ENCODE assay signal across 22 cellular contexts in the genomic region with DNA sequence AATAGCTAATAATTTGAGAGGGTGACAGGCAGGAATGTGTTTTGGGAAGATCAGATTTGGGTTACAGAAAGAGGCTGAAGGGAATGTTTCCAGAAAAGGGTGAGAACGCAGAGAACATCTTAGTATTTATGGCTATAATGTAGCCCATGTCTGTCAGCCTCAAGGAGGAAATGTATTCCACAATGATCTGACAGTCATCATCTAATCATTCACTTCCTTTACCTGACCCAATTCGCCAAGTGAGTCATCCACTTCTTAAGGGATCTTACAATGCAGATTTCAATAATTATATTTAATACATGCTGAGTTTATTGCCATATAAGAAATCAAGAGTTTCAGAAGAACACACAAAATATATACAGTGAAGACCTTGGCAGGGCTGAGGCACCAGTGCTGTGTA. TPM values are rescaled to one million over a fixed set of nuclear protein-coding genes. Genes with fewer than 3 reads are reported as not detected.
DNase-seq lines count a peak whose midpoint lies in the region; ATAC-seq and TF ChIP-seq lines count a peak whose summit lies in the region.
"Had no signal": no experiment of that assay in that cellular context is flagged by ENCODE, and none has a peak within 500 bp of the region (broad histone marks: within the 10 kb centered on the region; RNA-seq: fewer than 3 reads in every experiment).

No MANE protein-coding gene starts in this region.

- H3K36me3 Mint-ChIP-seq in T-cell: peaks cover 8% of the 10 kb centered on the region

- no peak for TF ChIP-seq CTCF in right lobe of liver (IDR thresholded peaks at IDR 0.05)

- peaks cover 0 to 19% (median 13%) of the 10 kb centered on the region in 3 donors for H3K4me1 Mint-ChIP-seq in T-cell

- peak overlapping the region; percentile 17 to 64 for H3K27ac Mint-ChIP-seq in T-cell
- H3K27ac Mint-ChIP-seq: activated naive CD8-positive, alpha-beta T cell treated with anti-CD3 and anti-CD28 coated beads, Interleukin-2, amount 10 ng/mL, durations not matched to agents 7 days and 5 days; activated T-cell treated with anti-CD3 and anti-CD28 coated beads, Interleukin-2, amount 50 U/mL, for 72 hours; T-helper 1 cell treated with Interleukin-12 subunit alpha and Interleukin-12 subunit beta and Interleukin-4 antibody, amounts not matched to agents 30 μg/mL and 1 μg/mL, for 36 hours; WTC11 had no signal

- no peak overlapping the region for H3K4me3 ChIP-seq in right lobe of liver
- H3K4me3 ChIP-seq: dorsolateral prefrontal cortex, esophagus squamous epithelium, mucosa of descending colon had no signal

- H3K9me3 ChIP-seq in right lobe of liver: no peaks in the 10 kb centered on the region
- H3K9me3 ChIP-seq: esophagus squamous epithelium, mucosa of descending colon had no signal

- POLR2A ChIA-PET in T-cell (lab: Charles Lee): interaction anchor here (0.6 to 0.7 kb wide), 3 partner anchors 11 to 555 kb away, joined by 3 to 14 read pairs (median 7); no protein-coding TSS in a partner anchor

- no peak for TF ChIP-seq POLR2A in right lobe of liver (IDR thresholded peaks at IDR 0.05)

- no peak overlapping the region for H3K27ac ChIP-seq in right lobe of liver
- H3K27ac ChIP-seq: esophagus squamous epithelium had no signal

- H3K27me3 ChIP-seq in right lobe of liver: no peaks in the 10 kb centered on the region
- H3K27me3 ChIP-seq: dorsolateral prefrontal cortex, esophagus squamous epithelium had no signal

- intact Hi-C loops in posterior vena cava (cut with DNase I) (no loop called here), right lobe of liver (cut with DNase I) (no loop called here)

- H3K4me1 ChIP-seq in right lobe of liver: no peaks in the 10 kb centered on the region

- no peak overlapping the region for H3K4me3 Mint-ChIP-seq in T-cell
- H3K4me3 Mint-ChIP-seq: activated naive CD8-positive, alpha-beta T cell treated with anti-CD3 and anti-CD28 coated beads, Interleukin-2, amount 10 ng/mL, durations not matched to agents 7 days and 5 days; activated T-cell treated with anti-CD3 and anti-CD28 coated beads, Interleukin-2, amount 50 U/mL, for 72 hours; CD4-positive, alpha-beta memory T cell; T-helper 1 cell treated with Interleukin-12 subunit alpha and Interleukin-12 subunit beta and Interleukin-4 antibody, amounts not matched to agents 30 μg/mL and 1 μg/mL, for 36 hours; WTC11 had no signal

- CTCF ChIA-PET in T-cell (lab: Charles Lee): interaction anchor here in 1 of 2 donors (0.6 kb wide), 2 partner anchors 18 to 29 kb away, joined by 3 read pairs; no protein-coding TSS in a partner anchor

- no peaks in the 10 kb centered on the region for H3K27me3 Mint-ChIP-seq in T-cell
- H3K27me3 Mint-ChIP-seq: activated naive CD8-positive, alpha-beta T cell treated with anti-CD3 and anti-CD28 coated beads, Interleukin-2, amount 10 ng/mL, durations not matched to agents 7 days and 5 days; CD4-positive, alpha-beta memory T cell had no signal

- WGBS in right lobe of liver (ENCODE audit: insufficient coverage, low coverage, low lambda C conversion rate, missing lambda C conversion rate): 53% methylated on average over 2 of the region's 2 CpGs

- ATAC-seq in T-cell (replicated peaks in 1 of 4) (peak in 1 of 4 experiments; percentile 57), GM18861 (IDR thresholded peaks at IDR 0.05; ENCODE audit: unreplicated experiment) (no peak), right lobe of liver (no peak)
- ATAC-seq: activated T-cell treated with anti-CD3 and anti-CD28 coated beads, Interleukin-2, amount 50 U/mL, for 72 hours; mucosa of descending colon; WTC11 had no signal

- H3K36me3 ChIP-seq in right lobe of liver: no peaks in the 10 kb centered on the region

- H3K9me3 Mint-ChIP-seq in T-cell: no peaks in the 10 kb centered on the region
- H3K9me3 Mint-ChIP-seq: activated naive CD8-positive, alpha-beta T cell treated with anti-CD3 and anti-CD28 coated beads, Interleukin-2, amount 10 ng/mL, durations not matched to agents 7 days and 5 days; activated T-cell treated with anti-CD3 and anti-CD28 coated beads, Interleukin-2, amount 50 U/mL, for 72 hours; CD4-positive, alpha-beta memory T cell; T-helper 1 cell treated with Interleukin-12 subunit alpha and Interleukin-12 subunit beta and Interleukin-4 antibody, amounts not matched to agents 30 μg/mL and 1 μg/mL, for 36 hours had no signal

- DNase-seq in AG08395 (ENCODE audit: low spot score) (peak; percentile 1), HCEC 1CT (peak; percentile 62), T-cell (no peak), glomerular visceral epithelial cell (ENCODE audit: extremely low spot score) (peak; percentile 18), posterior vena cava (ENCODE audit: low spot score) (no peak), right lobe of liver (no peak)
- DNase-seq in stimulated activated naive CD4-positive, alpha-beta T cell treated with Interleukin-2 at 50 U/mL for 16 hours (lab: John Stamatoyannopoulos, UW): no peak
- DNase-seq: activated naive CD8-positive, alpha-beta T cell treated with anti-CD3 and anti-CD28 coated beads, Interleukin-2, amount 10 ng/mL, durations not matched to agents 7 days and 5 days; activated T-cell treated with anti-CD3 and anti-CD28 coated beads, Interleukin-2, amount 50 U/mL, for 72 hours; CD4-positive, alpha-beta memory T cell; DMS53; dorsolateral prefrontal cortex; esophagus squamous epithelium; mucosa of descending colon; NCI-H1417; NCI-H524 treated with DMSO at 0.1 percent for 48 hours; Right ventricle myocardium superior; stimulated activated CD4-positive, alpha-beta T cell treated with anti-CD3 and anti-CD28 coated beads, Interleukin-12 subunit alpha, Interleukin-12 subunit beta, amount 100 ng/mL, for 4 hours; stimulated activated CD8-positive, alpha-beta memory T cell treated with anti-CD3 and anti-CD28 coated beads, Interleukin-4, amount 100 ng/mL, for 48 hours had no signal

RNA-seq across cellular contexts. Expression of gene TRIM45, which starts 10.8 kb away (rescaled TPM):
- total RNA-seq in T-cell (under 1 TPM; 0.23 to 0.65 (median 0.30) TPM), posterior vena cava (1 to 10 TPM; 3.1 to 3.9 TPM), right lobe of liver (1 to 10 TPM in 1 of 6 experiments, under 1 TPM in 5; 0.31 to 1.8 (median 0.51) TPM)

RNA-seq across cellular contexts. Expression of gene TTF2, which starts 50.6 kb away (rescaled TPM):
- total RNA-seq in T-cell: 10 to 100 TPM; 26.7 to 37.1 (median 33.8) TPM
- 10 to 100 TPM; 16.3 to 18.1 TPM for total RNA-seq in posterior vena cava
- 1 to 10 TPM; 2.3 to 6.0 (median 4.3) TPM for total RNA-seq in right lobe of liver

Comparison
In these comparisons a context has a peak if more than half of its experiments do, and no peak if none do; other contexts are left out.
1. DNase-seq: peak in AG08395 (single experiment), HCEC 1CT (single experiment) and glomerular visceral epithelial cell (single experiment); none in T-cell (0 of 34), posterior vena cava (single experiment), stimulated activated naive CD4-positive, alpha-beta T cell treated with Interleukin-2 at 50 U/mL for 16 hours (single experiment) and right lobe of liver (0 of 3).